18 cellular contexts compared by ENCODE assay signal in genomic region chr5:31347558-31347905, GRCh38.
DNase-seq lines count a peak whose midpoint lies in the region; ATAC-seq and TF ChIP-seq lines count a peak whose summit lies in the region.
"Had no signal": no experiment of that assay in that cellular context is flagged by ENCODE, and none has a peak within 500 bp of the region (broad histone marks: within the 10 kb centered on the region; RNA-seq: fewer than 3 reads in every experiment).

No MANE protein-coding gene starts in this region.

- no peak overlapping the region for H3K4me3 Mint-ChIP-seq in effector memory CD8-positive, alpha-beta T cell
- H3K4me3 Mint-ChIP-seq: B cell; CD4-positive, alpha-beta memory T cell; HFFc6; IgD-negative memory B cell had no signal

- no peaks in the 10 kb centered on the region for H3K9me3 ChIP-seq in esophagus squamous epithelium

- peaks cover 4 to 17% of the 10 kb centered on the region in 2 donors for H3K27me3 Mint-ChIP-seq in effector memory CD8-positive, alpha-beta T cell

- H3K4me3 ChIP-seq in AG10803 (ENCODE audit: low read length) (no peak overlapping the region), esophagus squamous epithelium (no peak overlapping the region)

- no peak overlapping the region for H3K27ac ChIP-seq in esophagus squamous epithelium
- H3K27ac ChIP-seq: C4-2B, HL-60 had no signal

- H3K4me1 Mint-ChIP-seq in effector memory CD8-positive, alpha-beta T cell (ENCODE audit: low read depth in 2 of 2) = no peaks in the 10 kb centered on the region
- H3K4me1 Mint-ChIP-seq: B cell; CD4-positive, alpha-beta memory T cell; IgD-negative memory B cell had no signal

- H3K4me1 ChIP-seq in esophagus squamous epithelium = no peaks in the 10 kb centered on the region

- H3K36me3 ChIP-seq in esophagus squamous epithelium = no peaks in the 10 kb centered on the region

- ATAC-seq in effector memory CD8-positive, alpha-beta T cell (replicated peaks) = no peak

- no peaks in the 10 kb centered on the region for H3K36me3 Mint-ChIP-seq in effector memory CD8-positive, alpha-beta T cell (ENCODE audit: insufficient read depth)
- H3K36me3 Mint-ChIP-seq: CD4-positive, alpha-beta memory T cell; IgD-negative memory B cell had no signal

- peaks cover 0 to 11% of the 10 kb centered on the region in 2 donors for H3K9me3 Mint-ChIP-seq in effector memory CD8-positive, alpha-beta T cell
- H3K9me3 Mint-ChIP-seq: HFFc6, IgD-negative memory B cell had no signal

- DNase-seq in AG10803 (ENCODE audit: low read depth) (peak; percentile 25), EL (peak; percentile 41), RPMI7951 (ENCODE audit: low read depth) (peak; percentile 55), foreskin melanocyte (peak; percentile 68), HuH-7.5 (ENCODE audit: low spot score) (no peak), NK-92 (lab: John Stamatoyannopoulos, UW; ENCODE audit: unreplicated experiment) (no peak), esophagus squamous epithelium (lab: John Stamatoyannopoulos, UW) (no peak)
- DNase-seq in effector memory CD8-positive, alpha-beta T cell = no peak
- DNase-seq: 8988T; CD4-positive, alpha-beta memory T cell; COR-L47; DMS153; DMS79 treated with DMSO at 0.1 percent for 48 hours had no signal

- intact Hi-C loops in esophagus squamous epithelium (cut with DNase I) = no loop called here

- TF ChIP-seq CTCF in AG10803 (conservative IDR thresholded peaks at IDR 0.05; ENCODE audit: low read length) = no peak
- no peak for TF ChIP-seq CTCF in esophagus squamous epithelium (IDR thresholded peaks at IDR 0.05)

- no peaks in the 10 kb centered on the region for H3K27me3 ChIP-seq in esophagus squamous epithelium

- H3K27ac Mint-ChIP-seq in effector memory CD8-positive, alpha-beta T cell = no peak overlapping the region
- H3K27ac Mint-ChIP-seq: B cell; CD4-positive, alpha-beta memory T cell; IgD-negative memory B cell had no signal

- TF ChIP-seq POLR2A in esophagus squamous epithelium (IDR thresholded peaks at IDR 0.05) = no peak

Comparison
In these comparisons a context has a peak if more than half of its experiments do, and no peak if none do; other contexts are left out.
1. DNase-seq: peak in AG10803 (single experiment), EL (single experiment), RPMI7951 (single experiment) and foreskin melanocyte (single experiment); none in effector memory CD8-positive, alpha-beta T cell (0 of 3), HuH-7.5 (single experiment), NK-92 (single experiment) and esophagus squamous epithelium (single experiment).